In genomic region chr20:17617212-17617867, GRCh38 we compare ENCODE assay signal across 8 cellular contexts. TPM values are rescaled to one million over a fixed set of nuclear protein-coding genes. Genes with fewer than 3 reads are reported as not detected.
DNase-seq lines count a peak whose midpoint lies in the region; ATAC-seq, FAIRE-seq and TF ChIP-seq lines count a peak whose summit lies in the region.

No MANE protein-coding gene starts in this region.

- TF ChIP-seq CTCF in BE2C (IDR thresholded peaks at IDR 0.05; ENCODE audit: low read depth, low read length) (peak; percentile 94), OCI-LY3 (IDR thresholded peaks at IDR 0.05; ENCODE audit: low read depth, low read length) (peak; percentile 93), psoas muscle (IDR thresholded peaks at IDR 0.05) (peak; percentile 67)

- H3K27me3 Mint-ChIP-seq in activated naive CD4-positive, alpha-beta T cell treated with anti-CD3 and anti-CD28 coated beads, Interleukin-2, amount 10 ng/mL, durations not matched to agents 7 days and 5 days, result no peaks in the 10 kb centered on the region

- H3K27ac ChIP-seq in OCI-LY3 (ENCODE audit: low read length), result no peak overlapping the region
- H3K27ac ChIP-seq in psoas muscle, result no peak overlapping the region

- H3K4me1 ChIP-seq in BE2C (0 out of 2 replicates have a peak, but pooled peaks cover 3% of the 10 kb centered on the region), OCI-LY3 (ENCODE audit: low read length) (peaks cover 10% of the 10 kb centered on the region), psoas muscle (peaks cover 6% of the 10 kb centered on the region)

- intact Hi-C loops in Right ventricle myocardium superior (cut with DNase I) (loop anchor here (2.0 to 10.0 kb wide), 2 partner anchors 57 to 81 kb away; no protein-coding TSS in a partner anchor), psoas muscle (cut with DNase I) (loop anchor here (1.0 to 2.0 kb wide), 2 partner anchors 80 to 113 kb away; no protein-coding TSS in a partner anchor)

- no peak overlapping the region for H2AFZ ChIP-seq in OCI-LY3 (ENCODE audit: low read depth, low read length)

- H3K79me2 ChIP-seq in OCI-LY3 (ENCODE audit: low read length), result no peaks in the 10 kb centered on the region

- no peaks in the 10 kb centered on the region for H3K9me3 Mint-ChIP-seq in activated naive CD4-positive, alpha-beta T cell treated with anti-CD3 and anti-CD28 coated beads, Interleukin-2, amount 10 ng/mL, durations not matched to agents 7 days and 5 days

- H3K27me3 ChIP-seq in BE2C, result no peaks in the 10 kb centered on the region
- H3K27me3 ChIP-seq in OCI-LY3 (ENCODE audit: low read depth, low read length), result no peaks in the 10 kb centered on the region
- no peaks in the 10 kb centered on the region for H3K27me3 ChIP-seq in psoas muscle (ENCODE audit: insufficient read depth in 3 of 3, low read length in 2 of 3)

- H3K4me3 ChIP-seq in BE2C (ENCODE audit: low read depth, low read length) (no peak overlapping the region), OCI-LY3 (ENCODE audit: low read length) (no peak overlapping the region), psoas muscle (no peak overlapping the region)

- WGBS in psoas muscle, 3 donors, result 70 to 82% (median 73%) methylated on average over 15 of the region's 15 CpGs

- no peak overlapping the region for H3K4me3 Mint-ChIP-seq in activated naive CD4-positive, alpha-beta T cell treated with anti-CD3 and anti-CD28 coated beads, Interleukin-2, amount 10 ng/mL, durations not matched to agents 7 days and 5 days

- no peak for TF ChIP-seq POLR2A in H54 (IDR thresholded peaks at IDR 0.05; ENCODE audit: low read depth, low read length)

- H3K27ac Mint-ChIP-seq in activated naive CD4-positive, alpha-beta T cell treated with anti-CD3 and anti-CD28 coated beads, Interleukin-2, amount 10 ng/mL, durations not matched to agents 7 days and 5 days, result peak overlapping the region; percentile 69

- peaks cover 6% of the 10 kb centered on the region for H3K4me1 Mint-ChIP-seq in activated naive CD4-positive, alpha-beta T cell treated with anti-CD3 and anti-CD28 coated beads, Interleukin-2, amount 10 ng/mL, durations not matched to agents 7 days and 5 days

- H3K9ac ChIP-seq in OCI-LY3 (ENCODE audit: low read length), result no peak overlapping the region

- H3K36me3 ChIP-seq in BE2C (no peaks in the 10 kb centered on the region), OCI-LY3 (replicated peaks; ENCODE audit: low read depth, low read length) (no peaks in the 10 kb centered on the region), psoas muscle (ENCODE audit: insufficient read depth in 1 of 2, low read depth in 1 of 2) (peaks cover 0 to 58% of the 10 kb centered on the region in 2 donors)

- no peak for FAIRE-seq in H54 (lab: Jason Lieb, UNC)

- no peaks in the 10 kb centered on the region for H3K9me3 ChIP-seq in BE2C
- H3K9me3 ChIP-seq in OCI-LY3 (ENCODE audit: insufficient read depth, low read length), result no peaks in the 10 kb centered on the region
- no peaks in the 10 kb centered on the region for H3K9me3 ChIP-seq in psoas muscle

- peak overlapping the region; percentile 38; the same call in 1 of the 2 replicates for H3K4me2 ChIP-seq in OCI-LY3 (ENCODE audit: low read length)

- DNase-seq in BE2C (peak; percentile 84), H54 (ENCODE audit: insufficient read length, low spot score) (peak; percentile 52), Right ventricle myocardium superior (peak; percentile 75), psoas muscle (peak in 1 of 2 donors; percentile 79)
- peak; percentile 59 for DNase-seq in activated naive CD4-positive, alpha-beta T cell treated with anti-CD3 and anti-CD28 coated beads, Interleukin-2, amount 10 ng/mL, durations not matched to agents 7 days and 5 days
- DNase-seq in activated CD4-positive, CD25-positive, alpha-beta regulatory T cell treated with anti-CD3 and anti-CD28 coated beads, Interleukin-2, amount 50 U/mL, for 72 hours, result no peak

- CTCF ChIA-PET in activated naive CD4-positive, alpha-beta T cell treated with anti-CD3 and anti-CD28 coated beads, Interleukin-2, amount 10 ng/mL, durations not matched to agents 7 days and 5 days (lab: Charles Lee), result interaction anchor here (0.6 to 3.2 kb wide), 3 partner anchors 82 to 112 kb away, joined by 3 to 20 read pairs (median 18); no protein-coding TSS in a partner anchor

- peak; percentile 62 for ATAC-seq in Right ventricle myocardium superior (ENCODE audit: poor library complexity)
- peak; percentile 67 to 83 (median 76) for ATAC-seq in psoas muscle
- no peak for ATAC-seq in GM18502 (IDR thresholded peaks at IDR 0.05; ENCODE audit: poor library complexity, unreplicated experiment)

- H4K20me1 ChIP-seq in OCI-LY3 (ENCODE audit: insufficient read depth, low read length), result peaks cover 15% of the 10 kb centered on the region; the same call in 1 of the 2 replicates

- H3K36me3 Mint-ChIP-seq in activated naive CD4-positive, alpha-beta T cell treated with anti-CD3 and anti-CD28 coated beads, Interleukin-2, amount 10 ng/mL, durations not matched to agents 7 days and 5 days, result peaks cover 19% of the 10 kb centered on the region

RNA-seq across cellular contexts. Expression of gene DSTN, which starts 47.5 kb away (rescaled TPM):
- 211 TPM for polyA plus RNA-seq in BE2C (2012; ENCODE audit: insufficient read depth, insufficient read length, low read depth)
- 860 TPM for total RNA-seq in Right ventricle myocardium superior
- 10 to 100 TPM; 45.6 to 82.3 (median 66.2) TPM for total RNA-seq in psoas muscle
- 100 to 1,000 TPM in 2 of 3 donors, 10 to 100 TPM in 1; 88.1 to 202 (median 115) TPM for polyA plus RNA-seq in psoas muscle

Comparison
In these comparisons a context has a peak if more than half of its experiments do, and no peak if none do; other contexts are left out.
1. RNA of gene DSTN, which starts 47.5 kb away (total RNA-seq): 860 TPM in Right ventricle myocardium superior (single experiment); 45.6 to 82.3 TPM in psoas muscle; every median in the first group is over 10 times any median in the second.
2. Peak in every context shown above with its lines, with median percentiles within 50 percentile points of each other: CTCF ChIP-seq.